17 cellular contexts compared by ENCODE assay signal in the genomic region with DNA sequence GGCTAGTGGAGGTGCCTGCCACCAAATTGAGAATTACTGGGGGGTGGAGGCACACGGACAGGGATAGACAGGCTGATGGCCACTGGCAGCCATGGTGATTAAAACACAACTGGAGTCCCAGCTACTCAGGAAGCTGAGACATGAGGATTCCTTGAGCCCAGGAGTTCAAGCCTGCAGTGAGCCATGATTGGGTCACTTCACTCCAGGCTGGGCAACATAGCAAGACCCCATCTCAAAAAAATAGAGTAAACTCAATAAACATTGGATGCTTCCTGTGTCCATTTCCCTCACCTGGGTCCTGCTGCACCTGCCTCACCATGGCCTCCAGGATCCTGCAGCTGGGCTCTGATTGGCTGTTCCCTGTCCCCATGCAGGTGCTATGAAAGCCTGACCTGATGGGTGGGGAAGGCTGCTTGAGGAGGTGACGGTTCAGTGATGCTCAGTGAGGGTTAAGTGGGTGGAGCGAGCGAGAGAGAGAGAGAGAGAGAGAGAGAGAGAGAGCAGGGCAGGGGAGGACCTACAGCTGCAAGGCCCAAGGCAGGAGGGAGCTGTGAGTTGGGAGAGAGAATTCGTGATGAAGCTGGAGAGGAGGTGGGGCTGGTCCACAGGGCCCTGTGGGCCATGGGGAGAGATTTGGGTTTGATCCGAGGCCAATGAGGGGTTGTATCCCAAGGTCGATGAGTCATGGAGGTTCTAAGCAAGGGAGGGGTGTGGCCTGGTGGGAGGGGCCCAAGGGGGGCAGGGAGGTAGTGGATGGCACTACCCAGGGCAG. TPM values are rescaled to one million over a fixed set of nuclear protein-coding genes. Genes with fewer than 3 reads are reported as not detected.
A peak's percentile ranks its signal among the peaks of the same experiment; 100 is the strongest.
DNase-seq lines count a peak whose midpoint lies in the region; ATAC-seq, FAIRE-seq and TF ChIP-seq lines count a peak whose summit lies in the region.
"Had no signal": no experiment of that assay in that cellular context is flagged by ENCODE, and none has a peak within 500 bp of the region (broad histone marks: within the 10 kb centered on the region; RNA-seq: fewer than 3 reads in every experiment).

No MANE protein-coding gene starts in this region.

- H4K20me1 ChIP-seq in HepG2 (ENCODE audit: insufficient read depth, low read length), result no peaks in the 10 kb centered on the region

- TF ChIP-seq POLR2A in HepG2 (IDR thresholded peaks at IDR 0.05; ENCODE audit: insufficient read depth in 1 of 2, low read depth in 2 of 2, low read length in 2 of 2), result no peak
- no peak for TF ChIP-seq POLR2A in right lobe of liver (IDR thresholded peaks at IDR 0.05)
- no peak for TF ChIP-seq POLR2A in gastrocnemius medialis (IDR thresholded peaks at IDR 0.05)

- H3K4me2 ChIP-seq in HepG2 (ENCODE audit: low read depth, low read length), result no peak overlapping the region

- no peak for TF ChIP-seq CTCF in HepG2 (CRISPR knock-in tag; IDR thresholded peaks at IDR 0.05)
- no peak for TF ChIP-seq CTCF in right lobe of liver (IDR thresholded peaks at IDR 0.05)
- no peak for TF ChIP-seq CTCF in bronchial epithelial cell (IDR thresholded peaks at IDR 0.05; ENCODE audit: insufficient read depth, low read length, severe bottlenecking)
- no peak for TF ChIP-seq CTCF in gastrocnemius medialis (IDR thresholded peaks at IDR 0.05 in 4 of 5, conservative IDR thresholded peaks at IDR 0.05 in 1 of 5)

- H3K4me3 ChIP-seq in HepG2 (replicated peaks in 1 of 3; ENCODE audit: insufficient read depth in 1 of 3, low read depth in 2 of 3, low read length in 3 of 3) (no peak overlapping the region), right lobe of liver (no peak overlapping the region), bronchial epithelial cell (ENCODE audit: low read depth, low read length) (no peak overlapping the region), gastrocnemius medialis (no peak overlapping the region)
- H3K4me3 ChIP-seq: GM12878, SJSA1, spleen, testis had no signal

- H2AFZ ChIP-seq in HepG2 (ENCODE audit: low read length), result no peak overlapping the region

- DNase-seq in HepG2 (ENCODE audit: low spot score) (no peak), right lobe of liver (no peak), NCI-H510A (lab: John Stamatoyannopoulos, UW) (peak; percentile 89), bronchial epithelial cell (ENCODE audit: low read depth) (peak; percentile 17), NCI-H526 treated with DMSO at 0.1 percent for 48 hours (lab: John Stamatoyannopoulos, UW) (no peak), C1 segment of cervical spinal cord (lab: John Stamatoyannopoulos, UW) (no peak), gastrocnemius medialis (no peak)
- DNase-seq in activated naive CD4-positive, alpha-beta T cell (lab: John Stamatoyannopoulos, UW), result no peak
- DNase-seq: activated gamma-delta T cell, midbrain, NCI-H82, spleen, testis had no signal

- no TSS peak for BruUV-seq in HepG2 (replicated peaks; lab: Mats Ljungman, UMichigan)

- no peak overlapping the region for H3K9ac ChIP-seq in HepG2 (ENCODE audit: insufficient read depth, low read depth, low read length)

- FAIRE-seq in HepG2 (lab: Jason Lieb, UNC) (no peak), bronchial epithelial cell (lab: Jason Lieb, UNC) (no peak)
- FAIRE-seq: GM12878, HTR-8/SVneo, islet of Langerhans had no signal

- H3K4me1 ChIP-seq in HepG2 (ENCODE audit: insufficient read depth, low read length) (peaks cover 22% of the 10 kb centered on the region), right lobe of liver (peaks cover 0 to 5% (median 0%) of the 10 kb centered on the region in 4 donors), gastrocnemius medialis (no peaks in the 10 kb centered on the region)
- H3K4me1 ChIP-seq: SJSA1, testis had no signal

- no peak for TF ChIP-seq RAD21 in HepG2 (CRISPR knock-in tag; IDR thresholded peaks at IDR 0.05)

- H3K27ac ChIP-seq in HepG2 (ENCODE audit: extremely low read length, insufficient read depth, low read length) (no peak overlapping the region), right lobe of liver (no peak overlapping the region), gastrocnemius medialis (no peak overlapping the region)
- H3K27ac ChIP-seq: SJSA1, spleen, testis had no signal

- ATAC-seq in HepG2 (no peak), right lobe of liver (no peak), gastrocnemius medialis (no peak)
- ATAC-seq: GM12878 had no signal

- CTCF ChIA-PET in HepG2 (lab: Yijun Ruan, JAX; ENCODE audit: low intra/inter-chr PET ratio, low total read pairs), result no interaction called here

- H3K36me3 ChIP-seq in HepG2 (replicated peaks in 1 of 2; ENCODE audit: control insufficient read depth in 1 of 2, insufficient read depth in 2 of 2, low read length in 2 of 2), result no peaks in the 10 kb centered on the region
- no peaks in the 10 kb centered on the region for H3K36me3 ChIP-seq in right lobe of liver
- H3K36me3 ChIP-seq in bronchial epithelial cell (ENCODE audit: control insufficient read depth, insufficient read depth, low read length), result no peaks in the 10 kb centered on the region
- no peaks in the 10 kb centered on the region for H3K36me3 ChIP-seq in gastrocnemius medialis
- H3K36me3 ChIP-seq: SJSA1, spleen had no signal

- intact Hi-C loops in HepG2 (cut with micrococcal nuclease; ENCODE audit: unreplicated experiment) (no loop called here), right lobe of liver (cut with DNase I) (no loop called here), gastrocnemius medialis (cut with DNase I; ENCODE audit: low total_unique reads) (no loop called here)

- in situ Hi-C loops in HepG2 (cut with HindIII; ENCODE audit: extremely low pct_ligation_motif_present, low pct_unique_long_range_greater_than_20kb) (no loop called here), gastrocnemius medialis (cut with MboI; ENCODE audit: low sequenced_read_pairs in 4 of 4) (no loop called here)

- TF ChIP-seq EP300 in HepG2 (IDR thresholded peaks at IDR 0.05; ENCODE audit: low read depth in 2 of 2, low read length in 2 of 2) (no peak), HepG2 (CRISPR knock-in tag; IDR thresholded peaks at IDR 0.05; ENCODE audit: borderline replicate concordance) (no peak)

- H3K27me3 ChIP-seq in HepG2 (ENCODE audit: control insufficient read depth in 1 of 2, insufficient read depth in 2 of 2, low read length in 2 of 2), result peaks cover 0 to 1% of the 10 kb centered on the region in 2 experiments; a peak in 1 of 5 replicates
- no peaks in the 10 kb centered on the region for H3K27me3 ChIP-seq in right lobe of liver
- H3K27me3 ChIP-seq in bronchial epithelial cell (ENCODE audit: control insufficient read depth, insufficient read depth, low read length), result peaks cover 1% of the 10 kb centered on the region
- H3K27me3 ChIP-seq in gastrocnemius medialis, result peaks cover 16 to 36% (median 23%) of the 10 kb centered on the region in 3 donors
- H3K27me3 ChIP-seq: testis had no signal

- H3K79me2 ChIP-seq in HepG2 (ENCODE audit: insufficient read depth, low read length), result no peaks in the 10 kb centered on the region

- 86% methylated on average over 7 of the region's 7 CpGs for WGBS in HepG2 (ENCODE audit: low lambda C conversion rate)
- 66% methylated on average over 5 of the region's 7 CpGs for WGBS in right lobe of liver (ENCODE audit: insufficient coverage, low coverage, low lambda C conversion rate, missing lambda C conversion rate)

- POLR2A ChIA-PET in HepG2 (lab: Yijun Ruan, JAX), result interaction anchor here (0.8 kb wide), 1 partner anchor 44 kb away, joined by 5 read pairs; no protein-coding TSS in a partner anchor

- H3K9me3 ChIP-seq in HepG2 (ENCODE audit: low read length), result no peaks in the 10 kb centered on the region
- no peaks in the 10 kb centered on the region for H3K9me3 ChIP-seq in right lobe of liver
- no peaks in the 10 kb centered on the region for H3K9me3 ChIP-seq in gastrocnemius medialis
- H3K9me3 ChIP-seq: SJSA1, spleen, testis had no signal

TF ChIP-seq in HepG2, 621 proteins besides CTCF, POLR2A, EP300 and RAD21:
- TF ChIP-seq GZF1 (CRISPR knock-in tag; IDR thresholded peaks at IDR 0.05), result no peak
- TF ChIP-seq ZNF121 (CRISPR knock-in tag; IDR thresholded peaks at IDR 0.05), result peak; percentile 51; the same call in 1 of the 2 replicates

RNA-seq across cellular contexts. Expression of gene FUBP3, which starts 36.7 kb away (rescaled TPM):
- total RNA-seq in HepG2 (2016; rRNA removed; fragmentation: Illumina TruSeq; extraction: Trizol), result 40.0 and 42.7 TPM in 2 replicates
- total RNA-seq in HepG2 (2016; cell fraction: cytosol; rRNA removed; fragmentation: Illumina TruSeq; extraction: Trizol; ENCODE audit: low read depth), result 6.3 and 7.8 TPM in 2 replicates
- 36.9 and 42.9 TPM in 2 replicates for total RNA-seq in HepG2 (2016; cell fraction: insoluble cytoplasmic fraction; rRNA removed; fragmentation: Illumina TruSeq; extraction: Trizol)
- 18.7 and 20.2 TPM in 2 replicates for total RNA-seq in HepG2 (2016; cell fraction: membrane; rRNA removed; fragmentation: Illumina TruSeq; extraction: Trizol)
- total RNA-seq in HepG2 (2016; cell fraction: nucleus; rRNA removed; fragmentation: Illumina TruSeq; extraction: Trizol), result 29.1 and 31.8 TPM in 2 replicates
- 28.7 and 45.9 TPM in 2 replicates for polyA plus RNA-seq in HepG2 (2011; rRNA removed)
- 19.2 and 22.5 TPM in 2 replicates for polyA plus RNA-seq in HepG2 (2011; cell fraction: cytosol; rRNA removed)
- polyA plus RNA-seq in HepG2 (2011; cell fraction: nucleus; rRNA removed), result 87.0 and 120 TPM in 2 replicates
- polyA plus RNA-seq in HepG2 (2012), result 32.5 and 37.6 TPM in 2 replicates
- polyA plus RNA-seq in HepG2 (2016; cell fraction: cytosol; fragmentation: Illumina TruSeq; extraction: Trizol; ENCODE audit: low read depth), result 4.9 and 5.9 TPM in 2 replicates
- polyA plus RNA-seq in HepG2 (2016; cell fraction: insoluble cytoplasmic fraction; fragmentation: Illumina TruSeq; extraction: Trizol; ENCODE audit: low read depth), result 52.7 and 56.2 TPM in 2 replicates
- 13.3 and 13.7 TPM in 2 replicates for polyA plus RNA-seq in HepG2 (2016; cell fraction: membrane; fragmentation: Illumina TruSeq; extraction: Trizol; ENCODE audit: low read depth)
- polyA plus RNA-seq in HepG2 (2016; cell fraction: nucleus; fragmentation: Illumina TruSeq; extraction: Trizol; ENCODE audit: insufficient read depth, low read depth), result 67.5 and 77.3 TPM in 2 replicates
- polyA minus RNA-seq in HepG2 (2011; rRNA and poly(A)+ RNA removed; ENCODE audit: low replicate concordance), result 35.2 and 98.1 TPM in 2 replicates
- polyA minus RNA-seq in HepG2 (2011; cell fraction: cytosol; rRNA and poly(A)+ RNA removed), result 16.8 and 22.0 TPM in 2 replicates
- polyA minus RNA-seq in HepG2 (2011; cell fraction: nucleus; rRNA and poly(A)+ RNA removed), result 26.3 and 38.8 TPM in 2 replicates
- 10 to 100 TPM; 21.3 to 35.7 (median 25.2) TPM for total RNA-seq in right lobe of liver
- 45.8 and 51.5 TPM in 2 replicates for total RNA-seq in bronchial epithelial cell
- 10 to 100 TPM; 10.4 to 75.1 (median 13.0) TPM for total RNA-seq in gastrocnemius medialis

Comparison
In these comparisons a context has a peak if more than half of its experiments do, and no peak if none do; other contexts are left out.
1. DNase-seq: peak in NCI-H510A (single experiment) and bronchial epithelial cell (single experiment); none in HepG2 (single experiment), right lobe of liver (0 of 3), NCI-H526 treated with DMSO at 0.1 percent for 48 hours (single experiment), C1 segment of cervical spinal cord (0 of 14), activated naive CD4-positive, alpha-beta T cell (0 of 4) and gastrocnemius medialis (0 of 2).